Comparison of ENCODE assay signal across 8 cellular contexts in genomic region chr10:100519321-100520051, GRCh38. TPM values are rescaled to one million over a fixed set of nuclear protein-coding genes. Genes with fewer than 3 reads are reported as not detected.
DNase-seq lines count a peak whose midpoint lies in the region; ATAC-seq, FAIRE-seq and TF ChIP-seq lines count a peak whose summit lies in the region.

TSS of gene SEC31B (minus strand) at chr10:100519861. CDS start at chr10:100516952, 2,909 bp downstream.

- H2AFZ ChIP-seq in endothelial cell of umbilical vein (ENCODE audit: low read depth, low read length) = peak within 1 kb of the TSS; percentile 72

- no peaks in the 10 kb centered on the region for H3K9me1 ChIP-seq in endothelial cell of umbilical vein (replicated peaks; ENCODE audit: control insufficient read depth, extremely low read depth, insufficient read depth, low read length)

- H3K4me3 ChIP-seq in AG04449 (ENCODE audit: low read depth, low read length) = peak within 1 kb of the TSS; percentile 37
- peak within 1 kb of the TSS in 1 of 3 experiments; percentile 41 for H3K4me3 ChIP-seq in endothelial cell of umbilical vein (replicated peaks in 1 of 3; ENCODE audit: insufficient read depth in 1 of 3, low read depth in 1 of 3, low read length in 3 of 3)
- no peak within 1 kb of the TSS for H3K4me3 ChIP-seq in mucosa of descending colon
- peak within 1 kb of the TSS; percentile 31 for H3K4me3 ChIP-seq in urinary bladder (ENCODE audit: low read depth, low read length)

- FAIRE-seq in endothelial cell of umbilical vein (lab: Jason Lieb, UNC) = no peak

- H3K27ac ChIP-seq in endothelial cell of umbilical vein (ENCODE audit: insufficient read depth, low read depth, low read length) = no peak within 1 kb of the TSS
- H3K27ac ChIP-seq in urinary bladder (ENCODE audit: low read depth) = no peak within 1 kb of the TSS

- ATAC-seq in mucosa of descending colon (peak; percentile 70), GM21381 (IDR thresholded peaks at IDR 0.05; ENCODE audit: unreplicated experiment) (no peak), HG03571 (IDR thresholded peaks at IDR 0.05; ENCODE audit: unreplicated experiment) (no peak)

- H3K36me3 ChIP-seq in endothelial cell of umbilical vein (ENCODE audit: control insufficient read depth in 2 of 2, extremely low read depth in 1 of 2, insufficient read depth in 2 of 2, low read length in 2 of 2) (peaks cover 0 to 5% of the 10 kb centered on the region in 2 experiments), mucosa of descending colon (ENCODE audit: low read depth) (no peaks in the 10 kb centered on the region), urinary bladder (ENCODE audit: insufficient read depth) (no peaks in the 10 kb centered on the region)

- H3K9ac ChIP-seq in endothelial cell of umbilical vein (replicated peaks; ENCODE audit: extremely low read depth, insufficient read depth, low read length) = no peak within 1 kb of the TSS

- DNase-seq in AG04449 (ENCODE audit: low read depth, low spot score) (no peak), NCI-H82 (lab: John Stamatoyannopoulos, UW) (peak; percentile 51), endothelial cell of umbilical vein (ENCODE audit: low read depth, low spot score) (peak; percentile 33), mucosa of descending colon (peak in 2 of 3 donors; percentile 44 to 54), NCI-H1092 (lab: John Stamatoyannopoulos, UW) (no peak)

- dilution Hi-C loops in endothelial cell of umbilical vein (cut with MboI; ENCODE audit: extremely low pct_ligation_motif_present, low sequenced_read_pairs) = no loop called here

- H3K9me3 ChIP-seq in endothelial cell of umbilical vein (replicated peaks; ENCODE audit: control insufficient read depth, insufficient read depth, low read length) (no peaks in the 10 kb centered on the region), mucosa of descending colon (no peaks in the 10 kb centered on the region)

- intact Hi-C loops in endothelial cell of umbilical vein (cut with micrococcal nuclease) (loop anchor here (1.0 to 5.0 kb wide), 4 partner anchors 10 to 358 kb away; partner anchors contain the start of gene NDUFB8), mucosa of descending colon (cut with DNase I, micrococcal nuclease) (no loop called here)

- POLR2A ChIA-PET in AG04449 (lab: Yijun Ruan, JAX) = interaction anchor here (1.1 kb wide), 1 partner anchor 37 kb away, joined by 3 read pairs; no protein-coding TSS in a partner anchor
- POLR2A ChIA-PET in endothelial cell of umbilical vein (lab: Charles Lee) = interaction anchor here (0.7 to 1.1 kb wide), 2 partner anchors 16 to 649 kb away, joined by 3 to 4 read pairs; partner anchors contain the start of gene HIF1AN

- no peak for TF ChIP-seq CTCF in AG04449 (IDR thresholded peaks at IDR 0.05; ENCODE audit: insufficient read depth, low read length, missing control alignments)
- TF ChIP-seq CTCF in endothelial cell of umbilical vein (IDR thresholded peaks at IDR 0.05; ENCODE audit: extremely low read depth in 1 of 2, insufficient read depth in 1 of 2, low read depth in 1 of 2, low read length in 2 of 2) = no peak
- no peak for TF ChIP-seq CTCF in mucosa of descending colon (IDR thresholded peaks at IDR 0.05)

- CTCF ChIA-PET in AG04449 (lab: Yijun Ruan, JAX) = interaction anchor here (0.6 to 18.4 kb wide), 36 partner anchors 7 to 391 kb away, joined by 3 to 555 read pairs (median 6); partner anchors contain the start of genes HIF1AN, PKD2L1 and SCD
- CTCF ChIA-PET in endothelial cell of umbilical vein (lab: Charles Lee) = interaction anchor here (0.6 to 4.8 kb wide), 64 partner anchors 8 to 674 kb away, joined by 3 to 78 read pairs (median 6); partner anchors contain the start of genes BLOC1S2, HIF1AN, NDUFB8 and PKD2L1

- no peak for TF ChIP-seq POLR2A in endothelial cell of umbilical vein (IDR thresholded peaks at IDR 0.05; ENCODE audit: low read depth, low read length)

- WGBS in urinary bladder = 4% methylated on average over 72 of the region's 72 CpGs

- no peaks in the 10 kb centered on the region for H4K20me1 ChIP-seq in endothelial cell of umbilical vein (replicated peaks; ENCODE audit: control insufficient read depth, extremely low read depth, insufficient read depth, low read length)

- H3K4me2 ChIP-seq in endothelial cell of umbilical vein (ENCODE audit: insufficient read depth, low read length) = peak within 1 kb of the TSS; percentile 44

- no peaks in the 10 kb centered on the region for H3K79me2 ChIP-seq in endothelial cell of umbilical vein (ENCODE audit: control insufficient read depth, insufficient read depth, low read length)

- H3K4me1 ChIP-seq in endothelial cell of umbilical vein (ENCODE audit: control insufficient read depth, extremely low read depth, insufficient read depth, low read length) (peaks cover 31% of the 10 kb centered on the region), mucosa of descending colon (ENCODE audit: low read depth) (peaks cover 10% of the 10 kb centered on the region), urinary bladder (ENCODE audit: insufficient read depth) (no peaks in the 10 kb centered on the region)

- H3K27me3 ChIP-seq in endothelial cell of umbilical vein (ENCODE audit: control insufficient read depth in 2 of 2, insufficient read depth in 2 of 2, low read length in 2 of 2) = no peaks in the 10 kb centered on the region

- BruUV-seq in endothelial cell of umbilical vein (replicated peaks; lab: Mats Ljungman, UMichigan) = no TSS peak

TF ChIP-seq in endothelial cell of umbilical vein, 7 proteins besides CTCF, POLR2A, EP300 and RAD21:
- TF ChIP-seq FOS (IDR thresholded peaks at IDR 0.05; ENCODE audit: borderline replicate concordance, insufficient read depth, low read length) = no peak

RNA-seq across cellular contexts. Expression of gene SEC31B, which starts in this region (rescaled TPM):
- total RNA-seq in endothelial cell of umbilical vein (11.1 and 12.5 TPM in 2 replicates), mucosa of descending colon (10 to 100 TPM; 14.0 to 24.8 (median 21.6) TPM), urinary bladder (7.0 TPM)
- polyA plus RNA-seq in endothelial cell of umbilical vein (13.3 and 14.4 TPM in 2 replicates), urinary bladder (5.1 TPM)
- 1.2 and 2.7 TPM in 2 replicates for polyA plus RNA-seq in endothelial cell of umbilical vein (2011; cell fraction: cytosol; rRNA removed)
- polyA plus RNA-seq in endothelial cell of umbilical vein (2011; cell fraction: nucleus; rRNA removed) = 152 and 174 TPM in 2 replicates
- 7.1 and 8.2 TPM in 2 replicates for polyA plus RNA-seq in endothelial cell of umbilical vein (2012)
- 16.6 TPM in 2 replicates for polyA minus RNA-seq in endothelial cell of umbilical vein
- 0.72 TPM for polyA minus RNA-seq in endothelial cell of umbilical vein (2011; cell fraction: cytosol; rRNA and poly(A)+ RNA removed)
- 19.3 and 25.6 TPM in 2 replicates for polyA minus RNA-seq in endothelial cell of umbilical vein (2011; cell fraction: nucleus; rRNA and poly(A)+ RNA removed)

Comparison
In these comparisons a context has a peak if more than half of its experiments do, and no peak if none do; other contexts are left out.
1. DNase-seq: peak in NCI-H82 (single experiment), endothelial cell of umbilical vein (single experiment) and mucosa of descending colon (2 of 3); none in AG04449 (single experiment) and NCI-H1092 (single experiment).